In genomic region chr1:204213668-204214662, GRCh38 we compare ENCODE assay signal across 8 cellular contexts. TPM values are rescaled to one million over a fixed set of nuclear protein-coding genes. Genes with fewer than 3 reads are reported as not detected.
DNase-seq lines count a peak whose midpoint lies in the region; ATAC-seq and TF ChIP-seq lines count a peak whose summit lies in the region.

Gene GOLT1A, minus strand, starts transcription at chr1:204213988. Its CDS starts 82 bp downstream, at chr1:204213906.

- intact Hi-C loops in esophagus muscularis mucosa (cut with DNase I): loop anchor here (2.0 kb wide), 1 partner anchor 149 kb away; no protein-coding TSS in a partner anchor

- no peaks in the 10 kb centered on the region for H3K9me3 Mint-ChIP-seq in stimulated activated naive CD8-positive, alpha-beta T cell treated with anti-CD3 and anti-CD28 coated beads, Interleukin-15, amount 100 ng/mL, for 72 hours

- peaks cover 0 to 54% (median 3%) of the 10 kb centered on the region in 4 donors for H3K27me3 ChIP-seq in esophagus muscularis mucosa

- H3K4me1 Mint-ChIP-seq in stimulated activated naive CD8-positive, alpha-beta T cell treated with anti-CD3 and anti-CD28 coated beads, Interleukin-15, amount 100 ng/mL, for 72 hours: peaks cover 19% of the 10 kb centered on the region

- TF ChIP-seq CTCF in esophagus muscularis mucosa (IDR thresholded peaks at IDR 0.05): peak; percentile 51 to 61 (median 58)

- WGBS in esophagus muscularis mucosa: 14% methylated on average over 27 of the region's 41 CpGs

- ATAC-seq in HG02588 (IDR thresholded peaks at IDR 0.05; ENCODE audit: unreplicated experiment): peak; percentile 70
- ATAC-seq in stimulated activated naive CD8-positive, alpha-beta T cell treated with anti-CD3 and anti-CD28 coated beads, Interleukin-15, amount 100 ng/mL, for 72 hours: peak; percentile 78

- H3K4me3 Mint-ChIP-seq in stimulated activated naive CD8-positive, alpha-beta T cell treated with anti-CD3 and anti-CD28 coated beads, Interleukin-15, amount 100 ng/mL, for 72 hours: peak within 1 kb of the TSS; percentile 66 to 70

- H3K27ac Mint-ChIP-seq in stimulated activated naive CD8-positive, alpha-beta T cell treated with anti-CD3 and anti-CD28 coated beads, Interleukin-15, amount 100 ng/mL, for 72 hours: peak within 1 kb of the TSS in 1 of 2 donors; percentile 28

- H3K27ac ChIP-seq in esophagus muscularis mucosa (replicated peaks in 1 of 4): no peak within 1 kb of the TSS

- H3K27me3 Mint-ChIP-seq in stimulated activated naive CD8-positive, alpha-beta T cell treated with anti-CD3 and anti-CD28 coated beads, Interleukin-15, amount 100 ng/mL, for 72 hours: no peaks in the 10 kb centered on the region

- H3K4me1 ChIP-seq in esophagus muscularis mucosa: peaks cover 5 to 10% (median 10%) of the 10 kb centered on the region in 4 donors

- H3K9me3 ChIP-seq in esophagus muscularis mucosa: no peaks in the 10 kb centered on the region

- no peaks in the 10 kb centered on the region for H3K36me3 ChIP-seq in esophagus muscularis mucosa

- TF ChIP-seq POLR2A in esophagus muscularis mucosa (IDR thresholded peaks at IDR 0.05; ENCODE audit: low read depth): no peak

- TF ChIP-seq EP300 in esophagus muscularis mucosa (IDR thresholded peaks at IDR 0.05): no peak

- DNase-seq in DMS53 (lab: John Stamatoyannopoulos, UW): peak; percentile 99
- DNase-seq in NCI-H2227 (lab: John Stamatoyannopoulos, UW; ENCODE audit: unreplicated experiment): peak; percentile 32
- DNase-seq in activated T-cell treated with anti-CD3 and anti-CD28 coated beads for 4 hours: peak; percentile 23
- no peak for DNase-seq in esophagus muscularis mucosa (ENCODE audit: extremely low spot score)
- DNase-seq in mucosa of gallbladder (ENCODE audit: low spot score): peak; percentile 87
- peak; percentile 36 to 42 for DNase-seq in stimulated activated naive CD8-positive, alpha-beta T cell treated with anti-CD3 and anti-CD28 coated beads, Interleukin-15, amount 100 ng/mL, for 72 hours
- DNase-seq in GDM1 (lab: John Stamatoyannopoulos, UW): no peak

- H3K4me3 ChIP-seq in esophagus muscularis mucosa: peak within 1 kb of the TSS in 3 of 4 donors; percentile 22 to 45 (median 27)

RNA-seq across cellular contexts. Expression of gene GOLT1A, which starts in this region (rescaled TPM):
- total RNA-seq in esophagus muscularis mucosa (under 1 TPM in 2 of 4 donors, not detected in 2; 0.39 to 0.83 TPM), mucosa of gallbladder (10.8 TPM)

Comparison
In these comparisons a context has a peak if more than half of its experiments do, and no peak if none do; other contexts are left out.
1. DNase-seq: peak in DMS53 (single experiment), NCI-H2227 (single experiment), activated T-cell treated with anti-CD3 and anti-CD28 coated beads for 4 hours (single experiment), mucosa of gallbladder (single experiment) and stimulated activated naive CD8-positive, alpha-beta T cell treated with anti-CD3 and anti-CD28 coated beads, Interleukin-15, amount 100 ng/mL, for 72 hours (2 of 2); none in esophagus muscularis mucosa (single experiment) and GDM1 (single experiment).